1 cellular context compared by ENCODE assay signal in the genomic region with DNA sequence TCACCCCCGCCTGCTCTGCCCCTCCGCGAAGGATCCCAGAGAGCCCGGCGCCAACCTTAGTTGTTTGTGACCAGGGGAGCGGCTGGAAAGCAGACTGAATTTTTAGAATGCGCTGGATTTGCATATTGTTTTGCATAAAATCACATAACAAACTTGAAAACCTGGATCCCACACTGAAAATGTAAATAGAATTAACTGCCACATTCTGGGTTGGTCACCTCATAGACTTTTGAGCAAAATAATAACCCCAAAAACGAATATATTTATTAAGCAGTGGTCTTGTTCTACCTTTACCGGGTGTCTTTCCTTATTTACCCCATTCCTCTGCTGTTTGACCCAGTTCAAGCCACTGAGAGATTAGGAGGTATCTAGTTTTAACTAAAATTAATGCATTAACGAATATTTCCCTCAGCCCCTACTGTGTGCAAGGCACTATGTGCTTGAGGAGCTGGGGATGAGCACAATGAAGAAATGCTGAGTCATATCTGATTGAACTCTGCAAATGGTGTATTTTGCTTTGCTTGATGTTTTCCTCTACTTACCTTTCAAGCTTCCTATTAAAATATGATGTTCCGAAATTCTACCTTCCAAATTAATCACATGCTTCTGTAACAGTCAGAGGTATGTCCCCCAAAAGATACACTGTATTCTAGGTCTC.
TF ChIP-seq lines count a peak whose summit lies in the region.

No MANE protein-coding gene starts in this region.

TF ChIP-seq in HepG2, 621 proteins besides CTCF, POLR2A, EP300 and RAD21 (continued from another document):
- TF ChIP-seq, protein P1, sequence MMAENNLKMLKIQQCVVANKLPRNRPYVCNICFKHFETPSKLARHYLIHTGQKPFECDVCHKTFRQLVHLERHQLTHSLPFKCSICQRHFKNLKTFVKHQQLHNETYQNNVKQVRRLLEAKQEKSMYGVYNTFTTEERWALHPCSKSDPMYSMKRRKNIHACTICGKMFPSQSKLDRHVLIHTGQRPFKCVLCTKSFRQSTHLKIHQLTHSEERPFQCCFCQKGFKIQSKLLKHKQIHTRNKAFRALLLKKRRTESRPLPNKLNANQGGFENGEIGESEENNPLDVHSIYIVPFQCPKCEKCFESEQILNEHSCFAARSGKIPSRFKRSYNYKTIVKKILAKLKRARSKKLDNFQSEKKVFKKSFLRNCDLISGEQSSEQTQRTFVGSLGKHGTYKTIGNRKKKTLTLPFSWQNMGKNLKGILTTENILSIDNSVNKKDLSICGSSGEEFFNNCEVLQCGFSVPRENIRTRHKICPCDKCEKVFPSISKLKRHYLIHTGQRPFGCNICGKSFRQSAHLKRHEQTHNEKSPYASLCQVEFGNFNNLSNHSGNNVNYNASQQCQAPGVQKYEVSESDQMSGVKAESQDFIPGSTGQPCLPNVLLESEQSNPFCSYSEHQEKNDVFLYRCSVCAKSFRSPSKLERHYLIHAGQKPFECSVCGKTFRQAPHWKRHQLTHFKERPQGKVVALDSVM (CRISPR knock-in tag; IDR thresholded peaks at IDR 0.05), result no peak
- TF ChIP-seq, protein P2, sequence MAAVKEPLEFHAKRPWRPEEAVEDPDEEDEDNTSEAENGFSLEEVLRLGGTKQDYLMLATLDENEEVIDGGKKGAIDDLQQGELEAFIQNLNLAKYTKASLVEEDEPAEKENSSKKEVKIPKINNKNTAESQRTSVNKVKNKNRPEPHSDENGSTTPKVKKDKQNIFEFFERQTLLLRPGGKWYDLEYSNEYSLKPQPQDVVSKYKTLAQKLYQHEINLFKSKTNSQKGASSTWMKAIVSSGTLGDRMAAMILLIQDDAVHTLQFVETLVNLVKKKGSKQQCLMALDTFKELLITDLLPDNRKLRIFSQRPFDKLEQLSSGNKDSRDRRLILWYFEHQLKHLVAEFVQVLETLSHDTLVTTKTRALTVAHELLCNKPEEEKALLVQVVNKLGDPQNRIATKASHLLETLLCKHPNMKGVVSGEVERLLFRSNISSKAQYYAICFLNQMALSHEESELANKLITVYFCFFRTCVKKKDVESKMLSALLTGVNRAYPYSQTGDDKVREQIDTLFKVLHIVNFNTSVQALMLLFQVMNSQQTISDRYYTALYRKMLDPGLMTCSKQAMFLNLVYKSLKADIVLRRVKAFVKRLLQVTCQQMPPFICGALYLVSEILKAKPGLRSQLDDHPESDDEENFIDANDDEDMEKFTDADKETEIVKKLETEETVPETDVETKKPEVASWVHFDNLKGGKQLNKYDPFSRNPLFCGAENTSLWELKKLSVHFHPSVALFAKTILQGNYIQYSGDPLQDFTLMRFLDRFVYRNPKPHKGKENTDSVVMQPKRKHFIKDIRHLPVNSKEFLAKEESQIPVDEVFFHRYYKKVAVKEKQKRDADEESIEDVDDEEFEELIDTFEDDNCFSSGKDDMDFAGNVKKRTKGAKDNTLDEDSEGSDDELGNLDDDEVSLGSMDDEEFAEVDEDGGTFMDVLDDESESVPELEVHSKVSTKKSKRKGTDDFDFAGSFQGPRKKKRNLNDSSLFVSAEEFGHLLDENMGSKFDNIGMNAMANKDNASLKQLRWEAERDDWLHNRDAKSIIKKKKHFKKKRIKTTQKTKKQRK (IDR thresholded peaks at IDR 0.05; ENCODE audit: low read length), result no peak
- TF ChIP-seq SOX5 (CRISPR knock-in tag; IDR thresholded peaks at IDR 0.05; ENCODE audit: borderline replicate concordance), result peak; percentile 3; the same call in 1 of the 2 replicates
- 0 out of 2 replicates have a peak, but pooled peaks have one; percentile 4 for TF ChIP-seq MIXL1 (CRISPR knock-in tag; IDR thresholded peaks at IDR 0.05)
- no peak for TF ChIP-seq PPARG (CRISPR knock-in tag; conservative IDR thresholded peaks at IDR 0.05)
- peak; percentile 2; the same call in 1 of the 2 replicates for TF ChIP-seq KDM4B (CRISPR knock-in tag; IDR thresholded peaks at IDR 0.05)
- TF ChIP-seq, protein P3, sequence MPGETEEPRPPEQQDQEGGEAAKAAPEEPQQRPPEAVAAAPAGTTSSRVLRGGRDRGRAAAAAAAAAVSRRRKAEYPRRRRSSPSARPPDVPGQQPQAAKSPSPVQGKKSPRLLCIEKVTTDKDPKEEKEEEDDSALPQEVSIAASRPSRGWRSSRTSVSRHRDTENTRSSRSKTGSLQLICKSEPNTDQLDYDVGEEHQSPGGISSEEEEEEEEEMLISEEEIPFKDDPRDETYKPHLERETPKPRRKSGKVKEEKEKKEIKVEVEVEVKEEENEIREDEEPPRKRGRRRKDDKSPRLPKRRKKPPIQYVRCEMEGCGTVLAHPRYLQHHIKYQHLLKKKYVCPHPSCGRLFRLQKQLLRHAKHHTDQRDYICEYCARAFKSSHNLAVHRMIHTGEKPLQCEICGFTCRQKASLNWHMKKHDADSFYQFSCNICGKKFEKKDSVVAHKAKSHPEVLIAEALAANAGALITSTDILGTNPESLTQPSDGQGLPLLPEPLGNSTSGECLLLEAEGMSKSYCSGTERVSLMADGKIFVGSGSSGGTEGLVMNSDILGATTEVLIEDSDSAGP (CRISPR knock-in tag; IDR thresholded peaks at IDR 0.05; ENCODE audit: borderline replicate concordance), result no peak
- TF ChIP-seq ZNF30 (CRISPR knock-in tag; IDR thresholded peaks at IDR 0.05), result no peak
- TF ChIP-seq ZNF550 (CRISPR knock-in tag; IDR thresholded peaks at IDR 0.05; ENCODE audit: borderline replicate concordance), result no peak
- TF ChIP-seq ZNF547 (CRISPR knock-in tag; IDR thresholded peaks at IDR 0.05), result no peak
- no peak for TF ChIP-seq TBP (CRISPR knock-in tag; IDR thresholded peaks at IDR 0.05)
- no peak for TF ChIP-seq ZFP36 (IDR thresholded peaks at IDR 0.05; ENCODE audit: borderline replicate concordance, low read depth, low read length, partially characterized antibody)
- no peak for TF ChIP-seq YY1 (IDR thresholded peaks at IDR 0.05; ENCODE audit: insufficient read depth, insufficient replicate concordance, low read depth, low read length)
- no peak for TF ChIP-seq POLR2AphosphoS2 (IDR thresholded peaks at IDR 0.05; ENCODE audit: low read depth, low read length)
- no peak for TF ChIP-seq JARID2 (CRISPR knock-in tag; IDR thresholded peaks at IDR 0.05; ENCODE audit: insufficient replicate concordance)
- no peak for TF ChIP-seq CCDC6 (CRISPR knock-in tag; IDR thresholded peaks at IDR 0.05)
- TF ChIP-seq, protein P4, sequence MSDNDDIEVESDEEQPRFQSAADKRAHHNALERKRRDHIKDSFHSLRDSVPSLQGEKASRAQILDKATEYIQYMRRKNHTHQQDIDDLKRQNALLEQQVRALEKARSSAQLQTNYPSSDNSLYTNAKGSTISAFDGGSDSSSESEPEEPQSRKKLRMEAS (IDR thresholded peaks at IDR 0.05), result no peak
- no peak for TF ChIP-seq PITX1 (CRISPR knock-in tag; IDR thresholded peaks at IDR 0.05)
- TF ChIP-seq ZNF205 (CRISPR knock-in tag; IDR thresholded peaks at IDR 0.05), result no peak
- no peak for TF ChIP-seq STAT5B (CRISPR knock-in tag; IDR thresholded peaks at IDR 0.05)
- TF ChIP-seq ZSCAN12 (CRISPR knock-in tag; IDR thresholded peaks at IDR 0.05), result no peak
- no peak for TF ChIP-seq ZFP36L2 (CRISPR knock-in tag; IDR thresholded peaks at IDR 0.05)
- TF ChIP-seq PHF5A (CRISPR knock-in tag; IDR thresholded peaks at IDR 0.05; ENCODE audit: low read depth, unreplicated experiment), result no peak
- TF ChIP-seq MXI1 (IDR thresholded peaks at IDR 0.05; ENCODE audit: borderline replicate concordance, low read depth, low read length), result no peak
- TF ChIP-seq ZNF546 (CRISPR knock-in tag; conservative IDR thresholded peaks at IDR 0.05), result no peak
- no peak for TF ChIP-seq KDM3A (CRISPR knock-in tag; IDR thresholded peaks at IDR 0.05; ENCODE audit: low read depth)
- TF ChIP-seq ZNF225 (CRISPR knock-in tag; IDR thresholded peaks at IDR 0.05), result no peak
- TF ChIP-seq CHD4 (IDR thresholded peaks at IDR 0.05; ENCODE audit: borderline replicate concordance, low read length), result no peak
- no peak for TF ChIP-seq ZIK1 (CRISPR knock-in tag; IDR thresholded peaks at IDR 0.05; ENCODE audit: borderline replicate concordance, low read depth)
- no peak for TF ChIP-seq HNRNPK (IDR thresholded peaks at IDR 0.05; ENCODE audit: low read depth, low read length, poor library complexity, severe bottlenecking)
- no peak for TF ChIP-seq XRCC5 (optimal IDR thresholded peaks at IDR 0.05; ENCODE audit: low read length)
- TF ChIP-seq, protein P5, sequence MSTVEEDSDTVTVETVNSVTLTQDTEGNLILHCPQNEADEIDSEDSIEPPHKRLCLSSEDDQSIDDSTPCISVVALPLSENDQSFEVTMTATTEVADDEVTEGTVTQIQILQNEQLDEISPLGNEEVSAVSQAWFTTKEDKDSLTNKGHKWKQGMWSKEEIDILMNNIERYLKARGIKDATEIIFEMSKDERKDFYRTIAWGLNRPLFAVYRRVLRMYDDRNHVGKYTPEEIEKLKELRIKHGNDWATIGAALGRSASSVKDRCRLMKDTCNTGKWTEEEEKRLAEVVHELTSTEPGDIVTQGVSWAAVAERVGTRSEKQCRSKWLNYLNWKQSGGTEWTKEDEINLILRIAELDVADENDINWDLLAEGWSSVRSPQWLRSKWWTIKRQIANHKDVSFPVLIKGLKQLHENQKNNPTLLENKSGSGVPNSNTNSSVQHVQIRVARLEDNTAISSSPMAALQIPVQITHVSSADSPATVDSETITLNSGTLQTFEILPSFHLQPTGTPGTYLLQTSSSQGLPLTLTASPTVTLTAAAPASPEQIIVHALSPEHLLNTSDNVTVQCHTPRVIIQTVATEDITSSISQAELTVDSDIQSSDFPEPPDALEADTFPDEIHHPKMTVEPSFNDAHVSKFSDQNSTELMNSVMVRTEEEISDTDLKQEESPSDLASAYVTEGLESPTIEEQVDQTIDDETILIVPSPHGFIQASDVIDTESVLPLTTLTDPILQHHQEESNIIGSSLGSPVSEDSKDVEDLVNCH (CRISPR knock-in tag; IDR thresholded peaks at IDR 0.05), result 0 out of 2 replicates have a peak, but pooled peaks have one; percentile 65
- TF ChIP-seq ZNF713 (CRISPR knock-in tag; IDR thresholded peaks at IDR 0.05), result no peak
- TF ChIP-seq NKX3-1 (CRISPR knock-in tag; IDR thresholded peaks at IDR 0.05), result peak; percentile 53; the same call in 1 of the 2 replicates
- no peak for TF ChIP-seq RXRA (CRISPR knock-in tag; IDR thresholded peaks at IDR 0.05)
- no peak for TF ChIP-seq U2AF2 (IDR thresholded peaks at IDR 0.05; ENCODE audit: low read depth, low read length)
- TF ChIP-seq, protein P6, sequence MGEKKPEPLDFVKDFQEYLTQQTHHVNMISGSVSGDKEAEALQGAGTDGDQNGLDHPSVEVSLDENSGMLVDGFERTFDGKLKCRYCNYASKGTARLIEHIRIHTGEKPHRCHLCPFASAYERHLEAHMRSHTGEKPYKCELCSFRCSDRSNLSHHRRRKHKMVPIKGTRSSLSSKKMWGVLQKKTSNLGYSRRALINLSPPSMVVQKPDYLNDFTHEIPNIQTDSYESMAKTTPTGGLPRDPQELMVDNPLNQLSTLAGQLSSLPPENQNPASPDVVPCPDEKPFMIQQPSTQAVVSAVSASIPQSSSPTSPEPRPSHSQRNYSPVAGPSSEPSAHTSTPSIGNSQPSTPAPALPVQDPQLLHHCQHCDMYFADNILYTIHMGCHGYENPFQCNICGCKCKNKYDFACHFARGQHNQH (CRISPR knock-in tag; IDR thresholded peaks at IDR 0.05), result 0 out of 2 replicates have a peak, but pooled peaks have one; percentile 9
- TF ChIP-seq HNRNPLL (IDR thresholded peaks at IDR 0.05; ENCODE audit: low read depth, low read length, poor library complexity, severe bottlenecking), result no peak
- TF ChIP-seq, protein P7, sequence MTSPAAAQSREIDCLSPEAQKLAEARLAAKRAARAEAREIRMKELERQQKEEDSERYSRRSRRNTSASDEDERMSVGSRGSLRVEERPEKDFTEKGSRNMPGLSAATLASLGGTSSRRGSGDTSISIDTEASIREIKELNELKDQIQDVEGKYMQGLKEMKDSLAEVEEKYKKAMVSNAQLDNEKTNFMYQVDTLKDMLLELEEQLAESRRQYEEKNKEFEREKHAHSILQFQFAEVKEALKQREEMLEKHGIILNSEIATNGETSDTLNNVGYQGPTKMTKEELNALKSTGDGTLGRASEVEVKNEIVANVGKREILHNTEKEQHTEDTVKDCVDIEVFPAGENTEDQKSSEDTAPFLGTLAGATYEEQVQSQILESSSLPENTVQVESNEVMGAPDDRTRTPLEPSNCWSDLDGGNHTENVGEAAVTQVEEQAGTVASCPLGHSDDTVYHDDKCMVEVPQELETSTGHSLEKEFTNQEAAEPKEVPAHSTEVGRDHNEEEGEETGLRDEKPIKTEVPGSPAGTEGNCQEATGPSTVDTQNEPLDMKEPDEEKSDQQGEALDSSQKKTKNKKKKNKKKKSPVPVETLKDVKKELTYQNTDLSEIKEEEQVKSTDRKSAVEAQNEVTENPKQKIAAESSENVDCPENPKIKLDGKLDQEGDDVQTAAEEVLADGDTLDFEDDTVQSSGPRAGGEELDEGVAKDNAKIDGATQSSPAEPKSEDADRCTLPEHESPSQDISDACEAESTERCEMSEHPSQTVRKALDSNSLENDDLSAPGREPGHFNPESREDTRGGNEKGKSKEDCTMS (CRISPR knock-in tag; conservative IDR thresholded peaks at IDR 0.05), result no peak
- no peak for TF ChIP-seq NCOR1 (IDR thresholded peaks at IDR 0.05; ENCODE audit: borderline replicate concordance, low read length)
- TF ChIP-seq, protein P8, sequence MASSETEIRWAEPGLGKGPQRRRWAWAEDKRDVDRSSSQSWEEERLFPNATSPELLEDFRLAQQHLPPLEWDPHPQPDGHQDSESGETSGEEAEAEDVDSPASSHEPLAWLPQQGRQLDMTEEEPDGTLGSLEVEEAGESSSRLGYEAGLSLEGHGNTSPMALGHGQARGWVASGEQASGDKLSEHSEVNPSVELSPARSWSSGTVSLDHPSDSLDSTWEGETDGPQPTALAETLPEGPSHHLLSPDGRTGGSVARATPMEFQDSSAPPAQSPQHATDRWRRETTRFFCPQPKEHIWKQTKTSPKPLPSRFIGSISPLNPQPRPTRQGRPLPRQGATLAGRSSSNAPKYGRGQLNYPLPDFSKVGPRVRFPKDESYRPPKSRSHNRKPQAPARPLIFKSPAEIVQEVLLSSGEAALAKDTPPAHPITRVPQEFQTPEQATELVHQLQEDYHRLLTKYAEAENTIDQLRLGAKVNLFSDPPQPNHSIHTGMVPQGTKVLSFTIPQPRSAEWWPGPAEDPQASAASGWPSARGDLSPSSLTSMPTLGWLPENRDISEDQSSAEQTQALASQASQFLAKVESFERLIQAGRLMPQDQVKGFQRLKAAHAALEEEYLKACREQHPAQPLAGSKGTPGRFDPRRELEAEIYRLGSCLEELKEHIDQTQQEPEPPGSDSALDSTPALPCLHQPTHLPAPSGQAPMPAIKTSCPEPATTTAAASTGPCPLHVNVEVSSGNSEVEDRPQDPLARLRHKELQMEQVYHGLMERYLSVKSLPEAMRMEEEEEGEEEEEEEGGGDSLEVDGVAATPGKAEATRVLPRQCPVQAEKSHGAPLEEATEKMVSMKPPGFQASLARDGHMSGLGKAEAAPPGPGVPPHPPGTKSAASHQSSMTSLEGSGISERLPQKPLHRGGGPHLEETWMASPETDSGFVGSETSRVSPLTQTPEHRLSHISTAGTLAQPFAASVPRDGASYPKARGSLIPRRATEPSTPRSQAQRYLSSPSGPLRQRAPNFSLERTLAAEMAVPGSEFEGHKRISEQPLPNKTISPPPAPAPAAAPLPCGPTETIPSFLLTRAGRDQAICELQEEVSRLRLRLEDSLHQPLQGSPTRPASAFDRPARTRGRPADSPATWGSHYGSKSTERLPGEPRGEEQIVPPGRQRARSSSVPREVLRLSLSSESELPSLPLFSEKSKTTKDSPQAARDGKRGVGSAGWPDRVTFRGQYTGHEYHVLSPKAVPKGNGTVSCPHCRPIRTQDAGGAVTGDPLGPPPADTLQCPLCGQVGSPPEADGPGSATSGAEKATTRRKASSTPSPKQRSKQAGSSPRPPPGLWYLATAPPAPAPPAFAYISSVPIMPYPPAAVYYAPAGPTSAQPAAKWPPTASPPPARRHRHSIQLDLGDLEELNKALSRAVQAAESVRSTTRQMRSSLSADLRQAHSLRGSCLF (CRISPR knock-in tag; IDR thresholded peaks at IDR 0.05; ENCODE audit: borderline replicate concordance), result no peak
- no peak for TF ChIP-seq PHF21A (CRISPR knock-in tag; IDR thresholded peaks at IDR 0.05)
